Comparison of ENCODE assay signal across 9 cellular contexts in the genomic region with DNA sequence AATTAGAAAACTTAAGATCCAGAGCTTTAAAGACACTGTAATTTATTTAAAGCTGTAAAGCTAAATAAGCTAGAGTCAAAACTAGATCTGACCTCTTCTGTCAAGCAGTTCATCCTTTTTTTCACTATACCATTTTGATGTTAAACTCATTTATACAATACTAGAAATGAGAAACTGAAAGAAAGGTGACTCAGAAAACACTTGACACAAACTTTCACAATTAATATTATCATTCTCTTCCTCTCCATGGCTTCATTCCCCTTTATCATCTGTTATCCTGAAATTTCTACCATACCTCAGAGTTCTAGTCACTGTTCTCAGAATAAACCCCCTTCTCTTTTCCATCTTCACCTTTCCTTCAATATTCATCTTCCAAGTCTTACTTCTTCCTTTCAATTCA. TPM values are rescaled to one million over a fixed set of nuclear protein-coding genes. Genes with fewer than 3 reads are reported as not detected.
DNase-seq lines count a peak whose midpoint lies in the region; ATAC-seq, FAIRE-seq and TF ChIP-seq lines count a peak whose summit lies in the region.
"Had no signal": no experiment of that assay in that cellular context is flagged by ENCODE, and none has a peak within 500 bp of the region (broad histone marks: within the 10 kb centered on the region; RNA-seq: fewer than 3 reads in every experiment).

No MANE protein-coding gene starts in this region.

- no peak for TF ChIP-seq CTCF in A549 (IDR thresholded peaks at IDR 0.05)
- TF ChIP-seq CTCF in tibial nerve (IDR thresholded peaks at IDR 0.05) = no peak

- POLR2A ChIA-PET in A549 (lab: Yijun Ruan, JAX) = no interaction called here

- no peak for DNase-seq in A549 (ENCODE audit: low read depth in 1 of 2, low spot score in 1 of 2)
- DNase-seq in activated T-helper 2 cell treated with anti-CD3 and anti-CD28 coated beads, Interferon-gamma antibody, Interleukin-2, Interleukin-4, amounts not matched to agents 10 μg/mL and 5 μg/mL and 100 μg/mL, durations not matched to agents 14 hours and 24 hours and 36 hours (ENCODE audit: low spot score) = no peak
- DNase-seq in tibial nerve (ENCODE audit: low spot score in 2 of 2) = no peak
- no peak for DNase-seq in activated gamma-delta T cell treated with Interleukin-2 at 50 U/mL for 16 hours
- DNase-seq in HUDEP-2 (lab: John Stamatoyannopoulos, UW; ENCODE audit: unreplicated experiment in 76 of 76) = no peak
- DNase-seq: NCI-H510A had no signal

- H3K4me3 Mint-ChIP-seq in activated T-helper 2 cell treated with anti-CD3 and anti-CD28 coated beads, Interferon-gamma antibody, Interleukin-2, Interleukin-4, amounts not matched to agents 10 μg/mL and 5 μg/mL and 100 μg/mL, durations not matched to agents 14 hours and 24 hours and 36 hours (ENCODE audit: low read depth) = peak overlapping the region; percentile 86

- peaks cover 50% of the 10 kb centered on the region for H3K4me1 Mint-ChIP-seq in activated T-helper 2 cell treated with anti-CD3 and anti-CD28 coated beads, Interferon-gamma antibody, Interleukin-2, Interleukin-4, amounts not matched to agents 10 μg/mL and 5 μg/mL and 100 μg/mL, durations not matched to agents 14 hours and 24 hours and 36 hours (ENCODE audit: low read depth)

- peaks cover 41% of the 10 kb centered on the region for H3K36me3 Mint-ChIP-seq in activated T-helper 2 cell treated with anti-CD3 and anti-CD28 coated beads, Interferon-gamma antibody, Interleukin-2, Interleukin-4, amounts not matched to agents 10 μg/mL and 5 μg/mL and 100 μg/mL, durations not matched to agents 14 hours and 24 hours and 36 hours (ENCODE audit: low read depth)

- TF ChIP-seq POLR2A in A549 (IDR thresholded peaks at IDR 0.05; ENCODE audit: low read length) = no peak
- no peak for TF ChIP-seq POLR2A in tibial nerve (IDR thresholded peaks at IDR 0.05)

- ATAC-seq in A549 (no peak), GM18867 (IDR thresholded peaks at IDR 0.05; ENCODE audit: unreplicated experiment) (peak; percentile 39), HG03159 (IDR thresholded peaks at IDR 0.05; ENCODE audit: unreplicated experiment) (peak; percentile 37), GM21786 (IDR thresholded peaks at IDR 0.05; ENCODE audit: unreplicated experiment) (no peak)

- CTCF ChIA-PET in A549 (lab: Yijun Ruan, JAX) = interaction anchor here (1.0 to 1.5 kb wide), 2 partner anchors 10 to 184 kb away, joined by 3 read pairs; no protein-coding TSS in a partner anchor

- TF ChIP-seq RAD21 in A549 (conservative IDR thresholded peaks at IDR 0.05 in 1 of 2, IDR thresholded peaks at IDR 0.05 in 1 of 2) = no peak

- peak overlapping the region; percentile 71 for H3K27ac Mint-ChIP-seq in activated T-helper 2 cell treated with anti-CD3 and anti-CD28 coated beads, Interferon-gamma antibody, Interleukin-2, Interleukin-4, amounts not matched to agents 10 μg/mL and 5 μg/mL and 100 μg/mL, durations not matched to agents 14 hours and 24 hours and 36 hours

- no peaks in the 10 kb centered on the region for H3K27me3 ChIP-seq in tibial nerve

- H3K36me3 ChIP-seq in tibial nerve = peaks cover 0 to 24% (median 0%) of the 10 kb centered on the region in 3 donors

- peak overlapping the region; percentile 97 for H3K4me2 ChIP-seq in A549

- TF ChIP-seq EP300 in A549 (IDR thresholded peaks at IDR 0.05) (no peak), tibial nerve (IDR thresholded peaks at IDR 0.05) (no peak)

- FAIRE-seq in A549 (lab: Jason Lieb, UNC) = no peak

- no peak overlapping the region for H3K27ac ChIP-seq in A549
- no peak overlapping the region for H3K27ac ChIP-seq in tibial nerve

- peaks cover 11% of the 10 kb centered on the region; the same call in 1 of the 3 replicates for H3K4me1 ChIP-seq in A549
- peaks cover 0 to 17% (median 11%) of the 10 kb centered on the region in 4 donors for H3K4me1 ChIP-seq in tibial nerve

- H3K4me3 ChIP-seq in A549 = no peak overlapping the region
- no peak overlapping the region for H3K4me3 ChIP-seq in tibial nerve

- H3K9me3 ChIP-seq in A549 (no peaks in the 10 kb centered on the region), tibial nerve (no peaks in the 10 kb centered on the region)

- H3K27me3 Mint-ChIP-seq in activated T-helper 2 cell treated with anti-CD3 and anti-CD28 coated beads, Interferon-gamma antibody, Interleukin-2, Interleukin-4, amounts not matched to agents 10 μg/mL and 5 μg/mL and 100 μg/mL, durations not matched to agents 14 hours and 24 hours and 36 hours (ENCODE audit: low read depth) = no peaks in the 10 kb centered on the region

- no peaks in the 10 kb centered on the region for H3K9me3 Mint-ChIP-seq in activated T-helper 2 cell treated with anti-CD3 and anti-CD28 coated beads, Interferon-gamma antibody, Interleukin-2, Interleukin-4, amounts not matched to agents 10 μg/mL and 5 μg/mL and 100 μg/mL, durations not matched to agents 14 hours and 24 hours and 36 hours

- intact Hi-C loops in activated T-helper 2 cell treated with anti-CD3 and anti-CD28 coated beads, Interferon-gamma antibody, Interleukin-2, Interleukin-4, amounts not matched to agents 10 μg/mL and 5 μg/mL and 100 μg/mL, durations not matched to agents 14 hours and 24 hours and 36 hours (cut with micrococcal nuclease) = loop anchor here (1.0 to 5.0 kb wide), 7 partner anchors 52 to 673 kb away; no protein-coding TSS in a partner anchor

TF ChIP-seq in A549, 52 proteins besides CTCF, POLR2A, EP300 and RAD21:
- TF ChIP-seq HOXA7 (CRISPR knock-in tag; IDR thresholded peaks at IDR 0.05) (no peak), MYC (IDR thresholded peaks at IDR 0.05; ENCODE audit: borderline replicate concordance, low read length) (no peak), BHLHE40 (IDR thresholded peaks at IDR 0.05; ENCODE audit: low read depth, low read length) (no peak), FOSB (CRISPR knock-in tag; IDR thresholded peaks at IDR 0.05) (no peak), MAZ (IDR thresholded peaks at IDR 0.05; ENCODE audit: borderline replicate concordance, low read depth, low read length) (no peak), NFE2L2 (conservative IDR thresholded peaks at IDR 0.05; ENCODE audit: low read length) (no peak), KDM1A (IDR thresholded peaks at IDR 0.05; ENCODE audit: low read depth) (no peak), CHD4 (IDR thresholded peaks at IDR 0.05; ENCODE audit: borderline replicate concordance) (no peak), JUNB (IDR thresholded peaks at IDR 0.05) (no peak)

RNA-seq across cellular contexts. Expression of gene FIGNL1, which starts 1.3 kb away (rescaled TPM):
- polyA plus RNA-seq in A549 (2011; rRNA removed) = 24.7 and 27.9 TPM in 2 replicates
- 7.4 and 9.9 TPM in 2 replicates for polyA plus RNA-seq in A549 (2012; cell fraction: cytosol; rRNA removed)
- polyA plus RNA-seq in A549 (2012; cell fraction: nucleus; rRNA removed) = 5.3 and 6.5 TPM in 2 replicates
- polyA plus RNA-seq in A549 (2017; fragmentation: RNase III; extraction: RNeasy Plus Mini Kit Qiagen cat#74134 plus additional on column Dnase treatment) = 24.0 to 25.4 TPM (median 25.0 TPM) in 3 replicates
- polyA minus RNA-seq in A549 (2011; rRNA and poly(A)+ RNA removed) = 26.0 and 27.0 TPM in 2 replicates
- total RNA-seq in activated T-helper 2 cell treated with anti-CD3 and anti-CD28 coated beads, Interferon-gamma antibody, Interleukin-2, Interleukin-4, amounts not matched to agents 10 μg/mL and 5 μg/mL and 100 μg/mL, durations not matched to agents 14 hours and 24 hours and 36 hours = 40.0 and 42.5 TPM in 2 replicates
- 1 to 10 TPM; 4.6 to 9.6 (median 6.6) TPM for total RNA-seq in tibial nerve

Comparison
In these comparisons a context has a peak if more than half of its experiments do, and no peak if none do; other contexts are left out.
1. ATAC-seq: peak in GM18867 (single experiment) and HG03159 (single experiment); none in A549 (0 of 2) and GM21786 (single experiment).